ENCODE assay signal across 10 cellular contexts in genomic region chr12:6854036-6854435, GRCh38. TPM values are rescaled to one million over a fixed set of nuclear protein-coding genes. Genes with fewer than 3 reads are reported as not detected.
DNase-seq lines count a peak whose midpoint lies in the region; ATAC-seq and TF ChIP-seq lines count a peak whose summit lies in the region.
"Had no signal": no experiment of that assay in that cellular context is flagged by ENCODE, and none has a peak within 500 bp of the region (broad histone marks: within the 10 kb centered on the region; RNA-seq: fewer than 3 reads in every experiment).

No MANE protein-coding gene starts in this region.

- peaks cover 12% of the 10 kb centered on the region for H3K27me3 Mint-ChIP-seq in HFFc6 (ENCODE audit: insufficient read depth)

- intact Hi-C loops in A673 (cut with micrococcal nuclease; ENCODE audit: unreplicated experiment) = no loop called here

- H3K4me3 Mint-ChIP-seq in HFFc6 = peak overlapping the region; percentile 98

- ATAC-seq in activated CD4-positive, CD25-positive, alpha-beta regulatory T cell treated with anti-CD3 and anti-CD28 coated beads, Interleukin-2, amount 50 U/mL, for 24 hours = no peak
- ATAC-seq in HG03342 (IDR thresholded peaks at IDR 0.05; ENCODE audit: unreplicated experiment) = no peak
- ATAC-seq in GM21360 (IDR thresholded peaks at IDR 0.05; ENCODE audit: unreplicated experiment) = no peak

- no TSS peak for BruUV-seq in A673 (replicated peaks; lab: Mats Ljungman, UMichigan)

- peak overlapping the region; percentile 69 for H3K9ac ChIP-seq in muscle layer of colon (ENCODE audit: low read length)

- H3K4me1 Mint-ChIP-seq in HFFc6 (ENCODE audit: low read depth) = peaks cover 33% of the 10 kb centered on the region

- CTCF ChIA-PET in A673 (lab: Charles Lee) = interaction anchor here (2.9 kb wide), 1 partner anchor 18 kb away, joined by 13 read pairs; the partner anchor contains the start of gene SPSB2

- H3K9me3 Mint-ChIP-seq in HFFc6 = no peaks in the 10 kb centered on the region

- peaks cover 20% of the 10 kb centered on the region for H3K4me1 ChIP-seq in A673 (ENCODE audit: insufficient read depth, low read length, poor library complexity, severe bottlenecking)
- peaks cover 21% of the 10 kb centered on the region for H3K4me1 ChIP-seq in muscle layer of colon (ENCODE audit: insufficient read depth, low read length)

- H3K36me3 Mint-ChIP-seq in HFFc6 (ENCODE audit: low read depth) = peaks cover 46% of the 10 kb centered on the region

- H3K27ac Mint-ChIP-seq in HFFc6 = peak overlapping the region; percentile 93

- peaks cover 50% of the 10 kb centered on the region for H3K36me3 ChIP-seq in A673 (ENCODE audit: insufficient read depth, low read length, poor library complexity, severe bottlenecking)
- peaks cover 40% of the 10 kb centered on the region for H3K36me3 ChIP-seq in muscle layer of colon (ENCODE audit: insufficient read depth, low read length)

- POLR2A ChIA-PET in A673 (lab: Charles Lee; ENCODE audit: low non-redundant PET) = no interaction called here

- peak overlapping the region; percentile 14 for H3K27ac ChIP-seq in A673 (ENCODE audit: low read depth, low read length, poor library complexity, severe bottlenecking)
- H3K27ac ChIP-seq in muscle layer of colon (ENCODE audit: low read depth, low read length) = peak overlapping the region; percentile 8

- H3K27me3 ChIP-seq in A673 (replicated peaks; ENCODE audit: insufficient read depth, low read depth, low read length, poor library complexity) (no peaks in the 10 kb centered on the region), muscle layer of colon (ENCODE audit: control insufficient read depth in 1 of 2, insufficient read depth in 2 of 2, low read length in 2 of 2) (no peaks in the 10 kb centered on the region)
- H3K27me3 ChIP-seq: right atrium auricular region had no signal

- TF ChIP-seq CTCF in A673 (conservative IDR thresholded peaks at IDR 0.05; ENCODE audit: low read depth, low read length) = no peak
- no peak for TF ChIP-seq CTCF in HFFc6 (IDR thresholded peaks at IDR 0.05)

- no peak overlapping the region for H3K4me3 ChIP-seq in A673 (ENCODE audit: low read depth, low read length, poor library complexity, severe bottlenecking)
- no peak overlapping the region for H3K4me3 ChIP-seq in muscle layer of colon (ENCODE audit: low read depth in 1 of 2, low read length in 2 of 2)
- H3K4me3 ChIP-seq: right atrium auricular region had no signal

- DNase-seq in A673 (ENCODE audit: low spot score) (no peak), HFFc6 (no peak), amniotic epithelial cell (ENCODE audit: low read depth) (peak; percentile 57), NCI-H510A treated with DMSO at 0.1 percent for 48 hours (lab: John Stamatoyannopoulos, UW) (no peak)
- DNase-seq: anterior cingulate cortex had no signal

- H3K9me3 ChIP-seq in A673 (ENCODE audit: low read depth, low read length, poor library complexity, severe bottlenecking) = no peaks in the 10 kb centered on the region
- H3K9me3 ChIP-seq in muscle layer of colon (ENCODE audit: low read length) = no peaks in the 10 kb centered on the region
- H3K9me3 ChIP-seq: right atrium auricular region had no signal

RNA-seq across cellular contexts. Expression of gene USP5, which starts 2.1 kb away (rescaled TPM):
- 209 and 224 TPM in 2 replicates for total RNA-seq in A673 (2021)
- 100 to 1,000 TPM; 149 to 211 (median 182) TPM for total RNA-seq in HFFc6 (2021; fragmentation: NEBNext Ultra II Directional; extraction: Animal tissue kit (Norgen Biotek cat#: 25700))

RNA-seq across cellular contexts. Expression of gene CDCA3, which starts 3.0 kb away (rescaled TPM):
- 98.0 and 107 TPM in 2 replicates for total RNA-seq in A673 (2021)
- total RNA-seq in HFFc6 (2021; fragmentation: NEBNext Ultra II Directional; extraction: Animal tissue kit (Norgen Biotek cat#: 25700)) = 10 to 100 TPM; 24.0 to 62.5 (median 56.3) TPM

RNA-seq across cellular contexts. Expression of gene TPI1, which starts 13.3 kb away (rescaled TPM):
- 1,240 and 1,277 TPM in 2 replicates for total RNA-seq in A673 (2021)
- 100 to 1,000 TPM; 853 to 931 (median 870) TPM for total RNA-seq in HFFc6 (2021; fragmentation: NEBNext Ultra II Directional; extraction: Animal tissue kit (Norgen Biotek cat#: 25700))

RNA-seq across cellular contexts. Expression of gene GNB3, which starts 13.3 kb away (rescaled TPM):
- total RNA-seq in A673 (2021) = 20.7 and 21.8 TPM in 2 replicates
- total RNA-seq in HFFc6 (2021; fragmentation: NEBNext Ultra II Directional; extraction: Animal tissue kit (Norgen Biotek cat#: 25700)) = 1 to 10 TPM; 4.3 to 7.2 (median 6.3) TPM

RNA-seq across cellular contexts. Expression of gene SPSB2, which starts 19.1 kb away (rescaled TPM):
- 8.1 and 10.8 TPM in 2 replicates for total RNA-seq in A673 (2021)
- total RNA-seq in HFFc6 (2021; fragmentation: NEBNext Ultra II Directional; extraction: Animal tissue kit (Norgen Biotek cat#: 25700)) = 10 to 100 TPM; 12.1 to 13.9 (median 13.0) TPM
